ENCODE assay signal across 8 cellular contexts in genomic region chr17:16214190-16215001, GRCh38. TPM values are rescaled to one million over a fixed set of nuclear protein-coding genes. Genes with fewer than 3 reads are reported as not detected.
DNase-seq lines count a peak whose midpoint lies in the region; ATAC-seq and TF ChIP-seq lines count a peak whose summit lies in the region.

No MANE protein-coding gene starts in this region.

- peak overlapping the region; percentile 97 for H3K27ac ChIP-seq in C4-2B
- H3K27ac ChIP-seq in foreskin keratinocyte: peak overlapping the region; percentile 83
- peak overlapping the region; percentile 97 for H3K27ac ChIP-seq in rectal smooth muscle tissue (ENCODE audit: low read depth, low read length)

- peak overlapping the region; percentile 80 for H3K9ac ChIP-seq in rectal smooth muscle tissue (ENCODE audit: low read length)

- ATAC-seq in HG02884 (IDR thresholded peaks at IDR 0.05; ENCODE audit: unreplicated experiment): peak; percentile 9
- ATAC-seq in foreskin keratinocyte: peak; percentile 1
- ATAC-seq in HG02759 (IDR thresholded peaks at IDR 0.05; ENCODE audit: unreplicated experiment): no peak
- ATAC-seq in activated CD4-positive, CD25-positive, alpha-beta regulatory T cell treated with anti-CD3 and anti-CD28 coated beads, Interleukin-2, amount 50 U/mL, for 24 hours: no peak

- H3K4me1 ChIP-seq in foreskin keratinocyte (peaks cover 3% of the 10 kb centered on the region), rectal smooth muscle tissue (ENCODE audit: control insufficient read depth, insufficient read depth, low read length) (peaks cover 8% of the 10 kb centered on the region)

- H3K36me3 ChIP-seq in rectal smooth muscle tissue (ENCODE audit: control insufficient read depth, insufficient read depth, low read length): no peaks in the 10 kb centered on the region

- TF ChIP-seq CTCF in C4-2B (conservative IDR thresholded peaks at IDR 0.05) (no peak), WI38 (IDR thresholded peaks at IDR 0.05; ENCODE audit: low read depth, low read length) (no peak), foreskin keratinocyte (conservative IDR thresholded peaks at IDR 0.05) (no peak)

- DNase-seq in foreskin keratinocyte (peak in 1 of 2 donors; percentile 37), retina (no peak)

- H3K27me3 ChIP-seq in foreskin keratinocyte (no peaks in the 10 kb centered on the region), rectal smooth muscle tissue (ENCODE audit: control insufficient read depth, insufficient read depth, low read length) (no peaks in the 10 kb centered on the region)

- H3K4me3 ChIP-seq in WI38 (ENCODE audit: low read depth, low read length) (peak overlapping the region; percentile 95), rectal smooth muscle tissue (ENCODE audit: low read length) (peak overlapping the region; percentile 84)

RNA-seq across cellular contexts. Expression of gene NCOR1, which starts 0.9 kb away (rescaled TPM):
- 93.0 and 94.7 TPM in 2 replicates for total RNA-seq in foreskin keratinocyte
- 45.7 and 52.5 TPM in 2 replicates for polyA plus RNA-seq in foreskin keratinocyte

RNA-seq across cellular contexts. Expression of gene PIGL, which starts 2.6 kb away (rescaled TPM):
- total RNA-seq in foreskin keratinocyte: 13.7 and 16.2 TPM in 2 replicates
- 10.5 and 12.6 TPM in 2 replicates for polyA plus RNA-seq in foreskin keratinocyte

Comparison
In these comparisons a context has a peak if more than half of its experiments do, and no peak if none do; other contexts are left out.
1. ATAC-seq: peak in HG02884 (single experiment) and foreskin keratinocyte (single experiment); none in HG02759 (single experiment) and activated CD4-positive, CD25-positive, alpha-beta regulatory T cell treated with anti-CD3 and anti-CD28 coated beads, Interleukin-2, amount 50 U/mL, for 24 hours (0 of 2).
2. Peak in every context shown above with its lines, with median percentiles within 50 percentile points of each other: H3K27ac ChIP-seq.